Comparison of ENCODE assay signal across 2 cellular contexts in genomic region chr2:241931976-241932894, GRCh38.
TF ChIP-seq lines count a peak whose summit lies in the region.

No MANE protein-coding gene starts in this region.

TF ChIP-seq in WTC11, 78 proteins besides CTCF, POLR2A, EP300 and RAD21 (continued from another document):
- TF ChIP-seq, protein P1, sequence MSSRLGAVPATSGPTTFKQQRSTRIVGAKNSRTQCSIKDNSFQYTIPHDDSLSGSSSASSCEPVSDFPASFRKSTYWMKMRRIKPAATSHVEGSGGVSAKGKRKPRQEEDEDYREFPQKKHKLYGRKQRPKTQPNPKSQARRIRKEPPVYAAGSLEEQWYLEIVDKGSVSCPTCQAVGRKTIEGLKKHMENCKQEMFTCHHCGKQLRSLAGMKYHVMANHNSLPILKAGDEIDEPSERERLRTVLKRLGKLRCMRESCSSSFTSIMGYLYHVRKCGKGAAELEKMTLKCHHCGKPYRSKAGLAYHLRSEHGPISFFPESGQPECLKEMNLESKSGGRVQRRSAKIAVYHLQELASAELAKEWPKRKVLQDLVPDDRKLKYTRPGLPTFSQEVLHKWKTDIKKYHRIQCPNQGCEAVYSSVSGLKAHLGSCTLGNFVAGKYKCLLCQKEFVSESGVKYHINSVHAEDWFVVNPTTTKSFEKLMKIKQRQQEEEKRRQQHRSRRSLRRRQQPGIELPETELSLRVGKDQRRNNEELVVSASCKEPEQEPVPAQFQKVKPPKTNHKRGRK (CRISPR knock-in tag; IDR thresholded peaks at IDR 0.05; ENCODE audit: borderline replicate concordance): no peak
- no peak for TF ChIP-seq TP53 (CRISPR knock-in tag; IDR thresholded peaks at IDR 0.05)
- TF ChIP-seq JUN (CRISPR knock-in tag; IDR thresholded peaks at IDR 0.05): no peak
- TF ChIP-seq, protein P2, sequence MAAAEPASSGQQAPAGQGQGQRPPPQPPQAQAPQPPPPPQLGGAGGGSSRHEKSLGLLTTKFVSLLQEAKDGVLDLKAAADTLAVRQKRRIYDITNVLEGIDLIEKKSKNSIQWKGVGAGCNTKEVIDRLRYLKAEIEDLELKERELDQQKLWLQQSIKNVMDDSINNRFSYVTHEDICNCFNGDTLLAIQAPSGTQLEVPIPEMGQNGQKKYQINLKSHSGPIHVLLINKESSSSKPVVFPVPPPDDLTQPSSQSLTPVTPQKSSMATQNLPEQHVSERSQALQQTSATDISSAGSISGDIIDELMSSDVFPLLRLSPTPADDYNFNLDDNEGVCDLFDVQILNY (CRISPR knock-in tag; IDR thresholded peaks at IDR 0.05): no peak

TF ChIP-seq in HepG2, 621 proteins besides CTCF, POLR2A, EP300 and RAD21 (continued from another document):
- no peak for TF ChIP-seq ZNF407 (CRISPR knock-in tag; IDR thresholded peaks at IDR 0.05; ENCODE audit: not compliant biosample characterization)
- TF ChIP-seq, protein P3, sequence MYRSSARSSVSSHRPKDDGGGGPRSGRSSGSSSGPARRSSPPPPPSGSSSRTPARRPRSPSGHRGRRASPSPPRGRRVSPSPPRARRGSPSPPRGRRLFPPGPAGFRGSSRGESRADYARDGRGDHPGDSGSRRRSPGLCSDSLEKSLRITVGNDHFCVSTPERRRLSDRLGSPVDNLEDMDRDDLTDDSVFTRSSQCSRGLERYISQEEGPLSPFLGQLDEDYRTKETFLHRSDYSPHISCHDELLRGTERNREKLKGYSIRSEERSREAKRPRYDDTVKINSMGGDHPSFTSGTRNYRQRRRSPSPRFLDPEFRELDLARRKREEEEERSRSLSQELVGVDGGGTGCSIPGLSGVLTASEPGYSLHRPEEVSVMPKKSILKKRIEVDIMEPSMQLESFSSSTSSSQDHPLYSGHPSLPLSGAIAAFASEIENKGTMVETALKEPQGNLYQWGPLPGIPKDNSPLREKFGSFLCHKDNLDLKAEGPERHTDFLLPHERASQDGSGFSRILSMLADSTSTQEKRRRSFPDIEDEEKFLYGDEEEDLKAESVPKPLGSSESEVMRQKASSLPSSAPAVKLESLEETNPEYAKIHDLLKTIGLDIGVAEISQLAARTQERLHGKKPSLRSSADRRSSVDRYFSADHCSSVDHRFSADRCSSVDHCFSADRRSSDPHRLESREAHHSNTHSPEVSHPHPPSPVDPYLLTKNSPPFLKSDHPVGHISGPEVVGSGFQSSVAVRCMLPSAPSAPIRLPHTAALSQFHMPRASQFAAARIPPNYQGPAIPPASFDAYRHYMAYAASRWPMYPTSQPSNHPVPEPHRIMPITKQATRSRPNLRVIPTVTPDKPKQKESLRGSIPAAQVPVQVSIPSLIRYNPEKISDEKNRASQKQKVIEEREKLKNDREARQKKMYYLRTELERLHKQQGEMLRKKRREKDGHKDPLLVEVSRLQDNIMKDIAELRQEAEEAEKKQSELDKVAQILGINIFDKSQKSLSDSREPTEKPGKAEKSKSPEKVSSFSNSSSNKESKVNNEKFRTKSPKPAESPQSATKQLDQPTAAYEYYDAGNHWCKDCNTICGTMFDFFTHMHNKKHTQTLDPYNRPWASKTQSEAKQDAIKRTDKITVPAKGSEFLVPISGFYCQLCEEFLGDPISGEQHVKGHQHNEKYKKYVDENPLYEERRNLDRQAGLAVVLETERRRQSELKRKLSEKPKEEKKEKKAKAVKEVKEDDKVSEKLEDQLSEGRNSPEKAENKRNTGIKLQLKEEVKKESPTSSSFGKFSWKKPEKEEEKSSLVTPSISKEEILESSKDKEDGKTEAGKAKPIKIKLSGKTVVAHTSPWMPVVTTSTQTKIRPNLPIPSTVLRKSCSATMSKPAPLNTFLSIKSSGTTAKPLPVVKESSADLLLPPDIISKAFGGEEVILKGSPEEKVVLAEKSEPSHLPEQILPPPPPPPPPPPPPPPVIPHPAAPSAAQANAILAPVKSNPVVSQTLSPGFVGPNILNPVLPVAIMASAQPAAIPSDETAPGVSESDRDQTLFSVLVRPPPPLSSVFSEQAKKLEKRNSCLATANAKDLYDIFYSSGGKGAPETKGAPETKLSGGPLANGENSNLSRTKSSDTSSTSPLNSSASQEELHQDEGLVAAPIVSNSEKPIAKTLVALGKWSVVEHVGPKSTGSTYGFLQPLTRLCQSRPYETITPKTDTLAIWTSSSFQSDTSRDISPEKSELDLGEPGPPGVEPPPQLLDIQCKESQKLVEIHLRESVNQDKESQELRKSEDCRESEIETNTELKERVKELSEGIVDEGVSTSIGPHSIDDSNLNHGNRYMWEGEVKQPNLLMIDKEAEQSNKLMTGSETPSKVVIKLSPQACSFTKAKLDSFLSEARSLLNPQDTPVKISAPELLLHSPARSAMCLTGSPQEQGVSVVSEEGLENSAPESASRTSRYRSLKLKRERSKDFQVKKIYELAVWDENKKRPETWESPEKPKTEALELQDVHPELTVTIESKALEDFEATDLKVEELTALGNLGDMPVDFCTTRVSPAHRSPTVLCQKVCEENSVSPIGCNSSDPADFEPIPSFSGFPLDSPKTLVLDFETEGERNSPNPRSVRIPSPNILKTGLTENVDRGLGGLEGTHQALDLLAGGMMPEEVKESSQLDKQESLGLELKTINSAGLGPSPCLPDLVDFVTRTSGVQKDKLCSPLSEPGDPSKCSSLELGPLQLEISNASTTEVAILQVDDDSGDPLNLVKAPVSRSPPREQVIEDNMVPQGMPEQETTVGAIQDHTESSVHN (CRISPR knock-in tag; IDR thresholded peaks at IDR 0.05): no peak
- no peak for TF ChIP-seq KDM1A (CRISPR knock-in tag; IDR thresholded peaks at IDR 0.05)
- no peak for TF ChIP-seq ZNF251 (CRISPR knock-in tag; IDR thresholded peaks at IDR 0.05)
- TF ChIP-seq ZNF777 (CRISPR knock-in tag; IDR thresholded peaks at IDR 0.05): no peak
- TF ChIP-seq ZFAT (CRISPR knock-in tag; conservative IDR thresholded peaks at IDR 0.05): no peak
- no peak for TF ChIP-seq ADNP (CRISPR knock-in tag; IDR thresholded peaks at IDR 0.05)
- TF ChIP-seq PHB2 (IDR thresholded peaks at IDR 0.05; ENCODE audit: partially characterized antibody): no peak
- no peak for TF ChIP-seq SNAI1 (CRISPR knock-in tag; IDR thresholded peaks at IDR 0.05; ENCODE audit: borderline replicate concordance)
- TF ChIP-seq ZNF205 (CRISPR knock-in tag; IDR thresholded peaks at IDR 0.05): no peak
- TF ChIP-seq CBX5 (CRISPR knock-in tag; IDR thresholded peaks at IDR 0.05; ENCODE audit: borderline replicate concordance): no peak
- TF ChIP-seq, protein P4, sequence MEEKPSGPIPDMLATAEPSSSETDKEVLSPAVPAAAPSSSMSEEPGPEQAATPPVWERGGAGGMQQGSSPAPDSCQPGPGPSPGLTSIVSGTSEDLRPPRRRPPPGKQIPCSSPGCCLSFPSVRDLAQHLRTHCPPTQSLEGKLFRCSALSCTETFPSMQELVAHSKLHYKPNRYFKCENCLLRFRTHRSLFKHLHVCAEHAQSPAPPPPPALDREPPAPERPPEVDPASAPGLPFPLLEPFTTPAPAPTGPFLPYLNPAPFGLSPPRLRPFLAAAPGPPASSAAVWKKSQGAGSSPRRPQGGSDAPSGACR (CRISPR knock-in tag; IDR thresholded peaks at IDR 0.05): no peak
- no peak for TF ChIP-seq E2F2 (CRISPR knock-in tag; IDR thresholded peaks at IDR 0.05; ENCODE audit: borderline replicate concordance)
